Comparison of ENCODE assay signal across 9 cellular contexts in the genomic region with DNA sequence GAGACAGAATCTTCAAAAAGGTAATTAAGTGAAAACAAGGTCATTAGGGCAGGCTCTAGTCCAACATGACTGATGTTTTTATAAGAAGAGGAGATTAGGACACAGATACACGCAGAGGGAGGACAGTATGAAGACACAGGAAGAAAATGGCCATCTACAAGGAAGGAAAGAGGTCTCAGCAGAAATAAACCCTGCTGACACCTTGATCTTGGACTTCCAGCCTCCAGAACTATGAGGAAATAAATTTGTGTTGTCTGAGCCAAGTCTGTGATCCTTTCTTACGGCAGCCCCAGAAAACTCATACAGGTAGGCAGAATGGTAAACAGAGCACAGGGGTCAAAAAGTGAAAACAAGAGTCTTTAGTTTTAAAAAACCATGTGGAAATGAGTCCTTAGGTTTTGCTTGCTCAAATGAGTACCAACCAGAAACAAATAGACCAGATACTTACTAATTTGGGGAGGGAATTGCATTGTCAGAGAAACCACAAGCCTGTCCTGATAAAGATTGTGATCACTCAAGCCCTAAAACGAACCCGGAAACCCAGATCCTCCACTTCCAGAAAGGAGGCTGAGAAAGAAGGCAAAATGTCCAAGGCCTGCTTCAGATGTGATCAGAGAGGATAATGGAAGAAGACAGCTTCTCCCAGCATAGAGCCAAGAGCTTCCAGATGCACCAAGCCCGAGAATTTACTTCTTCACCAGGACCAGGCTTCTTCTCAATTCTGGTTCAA.
"Had no signal": no experiment of that assay in that cellular context is flagged by ENCODE, and none has a peak within 500 bp of the region (broad histone marks: within the 10 kb centered on the region; RNA-seq: fewer than 3 reads in every experiment).

No MANE protein-coding gene starts in this region.

- DNase-seq: GM23248, GOT3, H7, IMR-90, KBM-7 had no signal

- H3K4me1 ChIP-seq: HAP-1 had no signal

- H3K9ac ChIP-seq: GM23248, KMS-11 had no signal

- H3K4me3 ChIP-seq: GM23248, HAP-1 had no signal

- H3K27ac ChIP-seq: GM23248, KMS-11 had no signal

- H3K36me3 ChIP-seq: HAP-1 had no signal

- H3K4me2 ChIP-seq: KMS-11 had no signal

- H2AFZ ChIP-seq: GM23248 had no signal

- H3K9me3 ChIP-seq: HAP-1 had no signal

- FAIRE-seq: HTR-8/SVneo had no signal

- ATAC-seq: HCT116 had no signal
